ENCODE assay signal across 1 cellular context in genomic region chr1:205188132-205188531, GRCh38.
A peak's percentile ranks its signal among the peaks of the same experiment; 100 is the strongest.
TF ChIP-seq lines count a peak whose summit lies in the region.

No MANE protein-coding gene starts in this region.

TF ChIP-seq in IMR-90, 13 proteins besides CTCF, POLR2A, EP300 and RAD21 (continued from another document):
- TF ChIP-seq CEBPB (IDR thresholded peaks at IDR 0.05; ENCODE audit: low read depth, low read length): peak; percentile 72
TF ChIP-seq in IMR-90: peak in this region for 1.
